In genomic region chr2:193566276-193566675, GRCh38 we compare ENCODE assay signal across 22 cellular contexts.
DNase-seq lines count a peak whose midpoint lies in the region; ATAC-seq and TF ChIP-seq lines count a peak whose summit lies in the region.
"Had no signal": no experiment of that assay in that cellular context is flagged by ENCODE, and none has a peak within 500 bp of the region (broad histone marks: within the 10 kb centered on the region; RNA-seq: fewer than 3 reads in every experiment).

No MANE protein-coding gene starts in this region.

- H3K9ac ChIP-seq in IMR-90 (ENCODE audit: low read depth, low read length) (no peak overlapping the region), adipocyte (ENCODE audit: low read length) (no peak overlapping the region)

- no peak overlapping the region for H2AK9ac ChIP-seq in IMR-90 (replicated peaks; ENCODE audit: low read depth, low read length, poor library complexity)

- no peak overlapping the region for H3K18ac ChIP-seq in IMR-90 (ENCODE audit: low read depth, low read length)

- CTCF ChIA-PET in IMR-90 (lab: Yijun Ruan, JAX): no interaction called here

- no peak overlapping the region for H4K91ac ChIP-seq in IMR-90 (ENCODE audit: insufficient read depth, low read depth, low read length)

- H2BK5ac ChIP-seq in IMR-90 (ENCODE audit: low read depth, low read length, poor library complexity, severe bottlenecking): no peak overlapping the region

- H4K20me1 ChIP-seq in IMR-90 (ENCODE audit: insufficient read depth, low read length): no peaks in the 10 kb centered on the region

- no peak overlapping the region for H2AFZ ChIP-seq in IMR-90 (replicated peaks; ENCODE audit: low read length, poor library complexity)

- H2BK15ac ChIP-seq in IMR-90 (ENCODE audit: low read depth, low read length): no peak overlapping the region

- no peak overlapping the region for H3K56ac ChIP-seq in IMR-90 (ENCODE audit: extremely low read depth, insufficient read depth, low read length)

- H3K4me3 Mint-ChIP-seq in stimulated activated memory B cell treated with anti-CD40 and anti-IgM and Interleukin-4, amounts not matched to agents 10 μg/mL and 1 μg/mL and 100 μg/mL, for 72 hours: no peak overlapping the region
- H3K4me3 Mint-ChIP-seq: CD4-positive, CD25-positive, alpha-beta regulatory T cell had no signal

- no peaks in the 10 kb centered on the region for H3K27me3 Mint-ChIP-seq in stimulated activated memory B cell treated with anti-CD40 and anti-IgM and Interleukin-4, amounts not matched to agents 10 μg/mL and 1 μg/mL and 100 μg/mL, for 72 hours
- H3K27me3 Mint-ChIP-seq: CD4-positive, CD25-positive, alpha-beta regulatory T cell had no signal

- H3K14ac ChIP-seq in IMR-90 (replicated peaks; ENCODE audit: low read depth, low read length): no peak overlapping the region

- DNase-seq in IMR-90 (peak; percentile 21), adipocyte (ENCODE audit: low read depth) (peak; percentile 28), fibroblast of pulmonary artery (ENCODE audit: low read depth) (peak; percentile 38), HT-29 (ENCODE audit: low spot score) (no peak), NCI-H1092 treated with DMSO at 0.1 percent for 48 hours (lab: John Stamatoyannopoulos, UW) (no peak)
- DNase-seq in activated CD4-positive, alpha-beta T cell treated with anti-CD3 and anti-CD28 coated beads, Interleukin-2, amount 50 U/mL, for 48 hours: no peak
- DNase-seq: CD4-positive, CD25-positive, alpha-beta regulatory T cell; DMS79; Karpas-422; MM.1S; NCI-H1092; NCI-H1436 treated with DMSO at 0.1 percent for 48 hours; NCI-H1930; NCI-H2227 treated with DMSO at 0.1 percent for 48 hours; NCI-H510A; NCI-H748 treated with DMSO at 0.1 percent for 48 hours; SIG-M5; T-helper 1 cell had no signal

- H4K8ac ChIP-seq in IMR-90 (ENCODE audit: low read depth in 2 of 2, low read length in 2 of 2): no peak overlapping the region

- intact Hi-C loops in IMR-90 (cut with micrococcal nuclease): no loop called here

- TF ChIP-seq CTCF in IMR-90 (conservative IDR thresholded peaks at IDR 0.05; ENCODE audit: low read depth, low read length) (no peak), fibroblast of pulmonary artery (IDR thresholded peaks at IDR 0.05; ENCODE audit: low read length, missing control alignments) (no peak)

- H3K9me3 Mint-ChIP-seq in stimulated activated memory B cell treated with anti-CD40 and anti-IgM and Interleukin-4, amounts not matched to agents 10 μg/mL and 1 μg/mL and 100 μg/mL, for 72 hours: no peaks in the 10 kb centered on the region

- no peaks in the 10 kb centered on the region for H3K9me1 ChIP-seq in IMR-90 (ENCODE audit: insufficient read depth, low read length)

- H2BK120ac ChIP-seq in IMR-90 (ENCODE audit: low read depth, low read length): no peak overlapping the region

- POLR2A ChIA-PET in IMR-90 (lab: Charles Lee; ENCODE audit: unreplicated experiment): no interaction called here

- no peak overlapping the region for H3K27ac Mint-ChIP-seq in stimulated activated memory B cell treated with anti-CD40 and anti-IgM and Interleukin-4, amounts not matched to agents 10 μg/mL and 1 μg/mL and 100 μg/mL, for 72 hours
- H3K27ac Mint-ChIP-seq: CD4-positive, CD25-positive, alpha-beta regulatory T cell had no signal

- H3K36me3 Mint-ChIP-seq in stimulated activated memory B cell treated with anti-CD40 and anti-IgM and Interleukin-4, amounts not matched to agents 10 μg/mL and 1 μg/mL and 100 μg/mL, for 72 hours: no peaks in the 10 kb centered on the region
- H3K36me3 Mint-ChIP-seq: CD4-positive, CD25-positive, alpha-beta regulatory T cell had no signal

- no peak for ATAC-seq in IMR-90 (ENCODE audit: low read depth)
- peak; percentile 48 for ATAC-seq in stimulated activated memory B cell treated with anti-CD40 and anti-IgM and Interleukin-4, amounts not matched to agents 10 μg/mL and 1 μg/mL and 100 μg/mL, for 72 hours
- ATAC-seq: A549, HCT116, Panc1 had no signal

- no peak for TF ChIP-seq RAD21 in IMR-90 (IDR thresholded peaks at IDR 0.05; ENCODE audit: low read length)

- H3K4ac ChIP-seq in IMR-90 (ENCODE audit: low read depth, low read length): no peak overlapping the region

- WGBS in IMR-90 (ENCODE audit: extremely low coverage in 2 of 2, insufficient read length in 1 of 2), 2 experiments: no CpG with 5 or more reads among the region's 2 CpGs

- no peak for TF ChIP-seq POLR2A in IMR-90 (IDR thresholded peaks at IDR 0.05; ENCODE audit: low read depth, low read length)

- H3K4me2 ChIP-seq in IMR-90 (ENCODE audit: low read depth, low read length): no peak overlapping the region
- H3K4me2 ChIP-seq: A549 had no signal

- no peaks in the 10 kb centered on the region for H3K4me1 Mint-ChIP-seq in stimulated activated memory B cell treated with anti-CD40 and anti-IgM and Interleukin-4, amounts not matched to agents 10 μg/mL and 1 μg/mL and 100 μg/mL, for 72 hours
- H3K4me1 Mint-ChIP-seq: CD4-positive, CD25-positive, alpha-beta regulatory T cell had no signal

- H3K79me1 ChIP-seq in IMR-90 (ENCODE audit: low read depth in 1 of 2, low read length in 2 of 2): no peaks in the 10 kb centered on the region

- no peak overlapping the region for H4K5ac ChIP-seq in IMR-90 (ENCODE audit: low read depth, low read length)

- BruUV-seq in IMR-90 (replicated peaks; lab: Mats Ljungman, UMichigan): no TSS peak

- in situ Hi-C loops in IMR-90 (cut with MboI; ENCODE audit: low sequenced_read_pairs): no loop called here

- H3K36me3 ChIP-seq in IMR-90 (ENCODE audit: control insufficient read depth, insufficient read depth, low read length): no peaks in the 10 kb centered on the region
- no peaks in the 10 kb centered on the region for H3K36me3 ChIP-seq in adipocyte (ENCODE audit: control insufficient read depth, insufficient read depth, low read length, severe bottlenecking)

- no peak overlapping the region for H3K4me3 ChIP-seq in IMR-90 (ENCODE audit: insufficient read depth, low read depth, low read length)
- no peak overlapping the region for H3K4me3 ChIP-seq in adipocyte (ENCODE audit: low read length)
- no peak overlapping the region for H3K4me3 ChIP-seq in fibroblast of pulmonary artery (replicated peaks; ENCODE audit: low read depth, low read length)
- H3K4me3 ChIP-seq: A549 had no signal

- H2BK20ac ChIP-seq in IMR-90 (ENCODE audit: low read depth, low read length): no peak overlapping the region

- dilution Hi-C loops in IMR-90 (cut with HindIII; ENCODE audit: low sequenced_read_pairs, unreplicated experiment): no loop called here

- peaks cover 2% of the 10 kb centered on the region for H3K9me3 ChIP-seq in IMR-90 (ENCODE audit: control insufficient read depth, insufficient read depth, low read length)
- H3K9me3 ChIP-seq in adipocyte (ENCODE audit: control insufficient read depth, low read length): no peaks in the 10 kb centered on the region
- H3K9me3 ChIP-seq: A549 had no signal

- H2AK5ac ChIP-seq in IMR-90 (ENCODE audit: low read depth, low read length): no peak overlapping the region

- no peak overlapping the region for H3K23ac ChIP-seq in IMR-90 (ENCODE audit: low read depth, low read length)

- H3K27me3 ChIP-seq in IMR-90 (ENCODE audit: control insufficient read depth, insufficient read depth, low read length) (no peaks in the 10 kb centered on the region), adipocyte (replicated peaks; ENCODE audit: control insufficient read depth, insufficient read depth, low read length) (no peaks in the 10 kb centered on the region)

- no peak overlapping the region for H3K27ac ChIP-seq in IMR-90 (ENCODE audit: insufficient read depth, low read length)
- H3K27ac ChIP-seq: A549 had no signal

- H3K4me1 ChIP-seq in IMR-90 (ENCODE audit: control insufficient read depth, insufficient read depth, low read length): no peaks in the 10 kb centered on the region
- H3K4me1 ChIP-seq in adipocyte (ENCODE audit: control insufficient read depth, insufficient read depth, low read length): no peaks in the 10 kb centered on the region
- H3K4me1 ChIP-seq: A549 had no signal

TF ChIP-seq in IMR-90, 13 proteins besides CTCF, POLR2A, EP300 and RAD21:
- no peak for TF ChIP-seq BHLHE40 (IDR thresholded peaks at IDR 0.05; ENCODE audit: low read depth, low read length)
- no peak for TF ChIP-seq MAZ (IDR thresholded peaks at IDR 0.05; ENCODE audit: borderline replicate concordance, low read depth, low read length)
- no peak for TF ChIP-seq RFX5 (IDR thresholded peaks at IDR 0.05; ENCODE audit: low read depth, low read length)
- TF ChIP-seq SMC3 (IDR thresholded peaks at IDR 0.05; ENCODE audit: low read depth, low read length): no peak
- no peak for TF ChIP-seq CHD1 (IDR thresholded peaks at IDR 0.05; ENCODE audit: low read depth, low read length)
- TF ChIP-seq, protein P1, sequence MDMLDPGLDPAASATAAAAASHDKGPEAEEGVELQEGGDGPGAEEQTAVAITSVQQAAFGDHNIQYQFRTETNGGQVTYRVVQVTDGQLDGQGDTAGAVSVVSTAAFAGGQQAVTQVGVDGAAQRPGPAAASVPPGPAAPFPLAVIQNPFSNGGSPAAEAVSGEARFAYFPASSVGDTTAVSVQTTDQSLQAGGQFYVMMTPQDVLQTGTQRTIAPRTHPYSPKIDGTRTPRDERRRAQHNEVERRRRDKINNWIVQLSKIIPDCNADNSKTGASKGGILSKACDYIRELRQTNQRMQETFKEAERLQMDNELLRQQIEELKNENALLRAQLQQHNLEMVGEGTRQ (IDR thresholded peaks at IDR 0.05; ENCODE audit: low read depth, low read length): no peak
- TF ChIP-seq ELK1 (IDR thresholded peaks at IDR 0.05; ENCODE audit: borderline replicate concordance, low read depth, low read length): no peak
- no peak for TF ChIP-seq CEBPB (IDR thresholded peaks at IDR 0.05; ENCODE audit: low read depth, low read length)
- no peak for TF ChIP-seq NFE2L2 (IDR thresholded peaks at IDR 0.05; ENCODE audit: low read depth, low read length)
- TF ChIP-seq FOS (IDR thresholded peaks at IDR 0.05; ENCODE audit: low read depth, low read length): no peak
- TF ChIP-seq MAFK (IDR thresholded peaks at IDR 0.05; ENCODE audit: low read depth, low read length): no peak
- no peak for TF ChIP-seq MXI1 (IDR thresholded peaks at IDR 0.05; ENCODE audit: borderline replicate concordance, low read depth, low read length)
- no peak for TF ChIP-seq RCOR1 (IDR thresholded peaks at IDR 0.05; ENCODE audit: insufficient replicate concordance, low read length)

Comparison
In these comparisons a context has a peak if more than half of its experiments do, and no peak if none do; other contexts are left out.
1. DNase-seq: peak in IMR-90 (single experiment), adipocyte (single experiment) and fibroblast of pulmonary artery (single experiment); none in activated CD4-positive, alpha-beta T cell treated with anti-CD3 and anti-CD28 coated beads, Interleukin-2, amount 50 U/mL, for 48 hours (0 of 2), HT-29 (single experiment) and NCI-H1092 treated with DMSO at 0.1 percent for 48 hours (single experiment).